ENCODE assay signal across 1 cellular context in genomic region chr5:24850911-24851310, GRCh38.
TF ChIP-seq lines count a peak whose summit lies in the region.

No MANE protein-coding gene starts in this region.

TF ChIP-seq in H1, 55 proteins besides CTCF, POLR2A, EP300 and RAD21 (continued from another document):
- TF ChIP-seq USF2 (IDR thresholded peaks at IDR 0.05; ENCODE audit: low read length) (no peak), PHF8 (conservative IDR thresholded peaks at IDR 0.05; ENCODE audit: low read depth, low read length) (no peak), BRCA1 (IDR thresholded peaks at IDR 0.05; ENCODE audit: low read depth, low read length) (no peak), SIRT6 (IDR thresholded peaks at IDR 0.05; ENCODE audit: low read length) (no peak), ZNF274 (IDR thresholded peaks at IDR 0.05; ENCODE audit: borderline replicate concordance, extremely low read depth, low read length) (no peak), RNF2 (IDR thresholded peaks at IDR 0.05; ENCODE audit: borderline replicate concordance, low read depth, low read length, missing control alignments, poor library complexity, severe bottlenecking) (no peak), KDM5A (IDR thresholded peaks at IDR 0.05; ENCODE audit: low read length) (no peak), POU5F1 (IDR thresholded peaks at IDR 0.05; ENCODE audit: low read depth, low read length) (no peak), JUN (IDR thresholded peaks at IDR 0.05; ENCODE audit: low read depth, low read length) (no peak), CHD2 (IDR thresholded peaks at IDR 0.05; ENCODE audit: low read length) (no peak), RBBP5 (IDR thresholded peaks at IDR 0.05; ENCODE audit: borderline replicate concordance, low read depth, low read length) (no peak), GABPA (IDR thresholded peaks at IDR 0.05; ENCODE audit: borderline replicate concordance, insufficient read depth, low read length) (no peak), YY1 (IDR thresholded peaks at IDR 0.05; ENCODE audit: low read depth, low read length) (no peak), JUND (IDR thresholded peaks at IDR 0.05; ENCODE audit: low read length) (no peak), POLR2AphosphoS5 (IDR thresholded peaks at IDR 0.05; ENCODE audit: low read depth, low read length) (no peak)
